ENCODE assay signal across 23 cellular contexts in the genomic region with DNA sequence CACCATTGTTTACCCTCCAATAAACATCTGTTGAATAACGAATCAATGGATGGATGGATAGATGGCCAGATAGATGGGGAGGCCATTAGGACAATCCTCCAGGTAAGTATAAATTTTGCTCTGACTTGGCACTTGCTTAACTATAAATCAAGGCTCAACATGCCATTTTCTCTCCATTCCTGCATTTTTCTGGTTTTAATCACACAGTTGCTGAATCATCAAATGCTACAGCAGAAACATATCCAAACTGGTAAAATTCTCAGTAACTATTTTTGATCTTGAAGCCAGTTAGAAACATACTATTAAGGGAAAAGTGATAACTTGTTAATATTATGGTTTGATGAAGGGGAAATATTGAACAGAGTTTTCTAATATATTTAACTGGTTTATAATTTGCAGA.
"Had no signal": no experiment of that assay in that cellular context is flagged by ENCODE, and none has a peak within 500 bp of the region (broad histone marks: within the 10 kb centered on the region; RNA-seq: fewer than 3 reads in every experiment).

No MANE protein-coding gene starts in this region.

- H3K27me3 ChIP-seq: gastroesophageal sphincter, sigmoid colon had no signal

- FAIRE-seq: kidney, small intestine, urothelium cell line had no signal

- H3K9ac ChIP-seq: parathyroid adenoma had no signal

- H3K27ac Mint-ChIP-seq: nephron, type B pancreatic cell had no signal

- ATAC-seq: esophagus mucosa, gastroesophageal sphincter, left cardiac atrium, lower lobe of right lung had no signal

- H3K4me3 Mint-ChIP-seq: naive B cell, nephron, type B pancreatic cell had no signal

- H3K79me2 ChIP-seq: parathyroid adenoma had no signal

- H3K27me3 Mint-ChIP-seq: type B pancreatic cell had no signal

- H3K4me3 ChIP-seq: coronary artery, gastroesophageal sphincter, left ventricle myocardium inferior, lower lobe of right lung, prostate gland, sigmoid colon had no signal

- H2AFZ ChIP-seq: parathyroid adenoma had no signal

- H3K36me3 Mint-ChIP-seq: type B pancreatic cell had no signal

- H3K4me1 Mint-ChIP-seq: naive B cell, nephron had no signal

- H3K27ac ChIP-seq: coronary artery, gastroesophageal sphincter, left ventricle myocardium inferior, lower lobe of right lung, parathyroid adenoma, prostate gland, sigmoid colon had no signal

- H3K4me1 ChIP-seq: gastroesophageal sphincter, left ventricle myocardium inferior, lower lobe of right lung, parathyroid adenoma, prostate gland, sigmoid colon had no signal

- H3K9me3 ChIP-seq: gastroesophageal sphincter, left ventricle myocardium inferior, lower lobe of right lung, prostate gland, sigmoid colon had no signal

- DNase-seq: effector CD4-positive, alpha-beta T cell; glutamatergic neuron; kidney; left cardiac atrium; left ventricle myocardium inferior; lower lobe of right lung; mesenchymal stem cell; midbrain; naive B cell; occipital lobe; retina; sigmoid colon; small intestine; stimulated activated CD4-positive, alpha-beta T cell treated with anti-CD3 and anti-CD28 coated beads, Interleukin-12 subunit alpha, Interleukin-12 subunit beta, amount 100 ng/mL, for 4 hours; stimulated activated naive CD4-positive, alpha-beta T cell treated with Interleukin-2 at 50 U/mL for 16 hours had no signal

- H3K9me3 Mint-ChIP-seq: nephron had no signal

- H3K36me3 ChIP-seq: gastroesophageal sphincter, left ventricle myocardium inferior, lower lobe of right lung, prostate gland, sigmoid colon had no signal
